1 cellular context compared by ENCODE assay signal in genomic region chr1:169368406-169368769, GRCh38.
TF ChIP-seq lines count a peak whose summit lies in the region.

No MANE protein-coding gene starts in this region.

TF ChIP-seq in K562, 482 proteins besides CTCF, POLR2A, EP300 and RAD21:
- TF ChIP-seq RBBP5 (IDR thresholded peaks at IDR 0.05; ENCODE audit: borderline replicate concordance, insufficient read depth, low read length, poor library complexity, severe bottlenecking), result peak; percentile 49
- no peak for TF ChIP-seq ZKSCAN8 (CRISPR knock-in tag; IDR thresholded peaks at IDR 0.05)
- TF ChIP-seq SUPT5H (IDR thresholded peaks at IDR 0.05), result 0 out of 2 replicates have a peak, but pooled peaks have one; percentile 8
- TF ChIP-seq REST (CRISPR knock-in tag; IDR thresholded peaks at IDR 0.05; ENCODE audit: low read depth), result no peak
- TF ChIP-seq RCOR1 (IDR thresholded peaks at IDR 0.05; ENCODE audit: borderline replicate concordance in 1 of 2, low read depth in 2 of 2, low read length in 2 of 2), result no peak
- no peak for TF ChIP-seq GTF2F1 (IDR thresholded peaks at IDR 0.05; ENCODE audit: low read depth, low read length)
- TF ChIP-seq TAF15 (IDR thresholded peaks at IDR 0.05; ENCODE audit: low read depth, low read length), result no peak
- no peak for TF ChIP-seq IRF2 (CRISPR knock-in tag; IDR thresholded peaks at IDR 0.05)
- TF ChIP-seq PML (IDR thresholded peaks at IDR 0.05; ENCODE audit: low read length), result 0 out of 2 replicates have a peak, but pooled peaks have one; percentile 15
- 0 out of 2 replicates have a peak, but pooled peaks have one; percentile 33 for TF ChIP-seq BRD4 (IDR thresholded peaks at IDR 0.05)
- no peak for TF ChIP-seq ZNF277 (CRISPR knock-in tag; IDR thresholded peaks at IDR 0.05; ENCODE audit: borderline replicate concordance)
- peak; percentile 63 for TF ChIP-seq RBFOX2 (IDR thresholded peaks at IDR 0.05; ENCODE audit: low read depth, low read length)
- TF ChIP-seq NONO (IDR thresholded peaks at IDR 0.05; ENCODE audit: low read depth in 2 of 2, low read length in 1 of 2), result no peak
- peak; percentile 47; the same call in 1 of the 2 replicates for TF ChIP-seq SMARCA4 (IDR thresholded peaks at IDR 0.05)
- TF ChIP-seq PHTF2 (CRISPR knock-in tag; IDR thresholded peaks at IDR 0.05), result no peak
- TF ChIP-seq SAP30 (IDR thresholded peaks at IDR 0.05; ENCODE audit: borderline replicate concordance, insufficient read depth, low read depth, low read length, poor library complexity, severe bottlenecking), result peak; percentile 9
- TF ChIP-seq ZNF217 (CRISPR knock-in tag; IDR thresholded peaks at IDR 0.05), result no peak
- no peak for TF ChIP-seq SRSF7 (optimal IDR thresholded peaks at IDR 0.05; ENCODE audit: low read depth, low read length)
- no peak for TF ChIP-seq USF1 (CRISPR knock-in tag; IDR thresholded peaks at IDR 0.05)
- TF ChIP-seq KAT7 (CRISPR knock-in tag; IDR thresholded peaks at IDR 0.05; ENCODE audit: borderline replicate concordance), result peak; percentile 91; the same call in 1 of the 2 replicates
- TF ChIP-seq PREB (CRISPR knock-in tag; IDR thresholded peaks at IDR 0.05), result 0 out of 2 replicates have a peak, but pooled peaks have one; percentile 28
- TF ChIP-seq HMBOX1 (IDR thresholded peaks at IDR 0.05), result peak; percentile 35; the same call in 1 of the 2 replicates
- TF ChIP-seq NR4A1 (CRISPR knock-in tag; IDR thresholded peaks at IDR 0.05), result no peak
- no peak for TF ChIP-seq NR4A1 (tag; IDR thresholded peaks at IDR 0.05)
- no peak for TF ChIP-seq CREB1 (IDR thresholded peaks at IDR 0.05)
- TF ChIP-seq CREB1 (CRISPR knock-in tag; IDR thresholded peaks at IDR 0.05), result 0 out of 2 replicates have a peak, but pooled peaks have one; percentile 10
- no peak for TF ChIP-seq XRCC5 (IDR thresholded peaks at IDR 0.05; ENCODE audit: low read depth, low read length)
- TF ChIP-seq RFX1 (IDR thresholded peaks at IDR 0.05), result no peak
- TF ChIP-seq POLR2G (IDR thresholded peaks at IDR 0.05; ENCODE audit: low read depth, low read length), result peak; percentile 48
- 0 out of 4 replicates have a peak, but pooled peaks of 1 of the 2 experiments have one; percentile 31 for TF ChIP-seq MLLT1 (IDR thresholded peaks at IDR 0.05)
- TF ChIP-seq SMARCB1 (IDR thresholded peaks at IDR 0.05; ENCODE audit: insufficient read length, low read depth), result no peak
